ENCODE assay signal across 8 cellular contexts in the genomic region with DNA sequence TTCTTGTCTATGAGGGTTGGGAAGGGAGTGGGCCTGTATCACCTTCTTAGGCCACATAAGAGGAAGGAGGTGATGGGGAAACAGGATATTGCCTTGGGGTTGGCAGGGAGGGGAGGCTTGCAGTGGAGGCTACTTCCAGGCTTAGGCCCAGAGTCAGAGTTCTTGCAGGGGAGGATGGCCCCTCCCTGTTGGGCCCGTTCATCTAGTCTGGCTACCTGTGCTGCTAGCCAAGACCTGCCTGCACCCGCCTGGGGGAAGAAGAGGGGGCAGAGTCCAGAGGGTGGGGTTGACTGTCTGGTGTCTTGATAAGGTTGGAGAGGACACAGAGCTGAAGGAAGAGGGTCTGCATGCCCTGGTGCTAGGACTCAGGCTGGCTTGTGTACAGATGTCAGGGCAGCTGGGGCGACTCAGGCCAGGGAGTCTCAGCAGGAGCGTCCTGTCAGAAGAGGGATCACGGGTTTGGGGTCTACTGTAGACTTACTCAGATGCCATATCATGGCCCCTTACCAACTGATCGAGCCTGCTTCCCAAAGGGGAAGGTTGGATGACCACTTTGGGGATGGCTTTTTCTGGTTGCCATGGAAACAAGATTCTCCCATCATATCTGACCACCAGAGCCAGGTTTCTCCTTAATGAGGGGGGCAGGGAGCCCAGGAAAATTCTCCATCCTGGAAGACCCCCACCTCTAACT. TPM values are rescaled to one million over a fixed set of nuclear protein-coding genes. Genes with fewer than 3 reads are reported as not detected.
DNase-seq lines count a peak whose midpoint lies in the region; ATAC-seq and TF ChIP-seq lines count a peak whose summit lies in the region.

No MANE protein-coding gene starts in this region.

- peaks cover 44% of the 10 kb centered on the region; the same call in 1 of the 2 replicates for H3K79me2 ChIP-seq in OCI-LY7 (ENCODE audit: insufficient read depth, low read depth, low read length)
- peaks cover 19% of the 10 kb centered on the region for H3K79me2 ChIP-seq in osteoblast (ENCODE audit: insufficient read depth, low read length)

- CTCF ChIA-PET in CD8-positive, alpha-beta T cell (lab: Charles Lee): interaction anchor here (0.9 to 1.8 kb wide), 6 partner anchors 11 to 151 kb away, joined by 3 to 7 read pairs (median 4); a partner anchor contains a TSS
- CTCF ChIA-PET in OCI-LY7 (lab: Charles Lee; ENCODE audit: unreplicated experiment): no interaction called here

- H3K4me2 ChIP-seq in OCI-LY7 (ENCODE audit: low read length): peak overlapping the region; percentile 95
- peak overlapping the region; percentile 71 for H3K4me2 ChIP-seq in osteoblast (ENCODE audit: insufficient read depth, low read length)

- H3K27ac Mint-ChIP-seq in CD8-positive, alpha-beta T cell: peak overlapping the region; percentile 99

- POLR2A ChIA-PET in CD8-positive, alpha-beta T cell (lab: Charles Lee): interaction anchor here (1.2 kb wide), 1 partner anchor 18 kb away, joined by 3 read pairs; no protein-coding TSS in a partner anchor
- POLR2A ChIA-PET in OCI-LY7 (lab: Charles Lee): interaction anchor here (3.0 kb wide), 1 partner anchor 17 kb away, joined by 10 read pairs; a partner anchor contains a TSS

- BruUV-seq in OCI-LY7 (replicated peaks; lab: Mats Ljungman, UMichigan): no TSS peak

- DNase-seq in CD8-positive, alpha-beta T cell: no peak
- DNase-seq in OCI-LY7 (ENCODE audit: low spot score) (peak; percentile 57), osteoblast (ENCODE audit: insufficient read length, low spot score, missing footprints) (no peak), iPS-NIHi7 (ENCODE audit: extremely low spot score) (no peak), putamen (ENCODE audit: low spot score) (no peak), GM13977 (ENCODE audit: low spot score) (no peak)

- H3K27me3 ChIP-seq in CD8-positive, alpha-beta T cell (ENCODE audit: insufficient read depth, low read length): no peaks in the 10 kb centered on the region
- H3K27me3 ChIP-seq in endocrine pancreas (ENCODE audit: control insufficient read depth, insufficient read depth, low read length): no peaks in the 10 kb centered on the region
- H3K27me3 ChIP-seq in osteoblast (ENCODE audit: insufficient read depth, low read length): no peaks in the 10 kb centered on the region

- H3K9ac ChIP-seq in endocrine pancreas (ENCODE audit: control insufficient read depth, insufficient read depth, low read length): peak overlapping the region; percentile 8

- H3K4me1 Mint-ChIP-seq in CD8-positive, alpha-beta T cell (ENCODE audit: low read depth): peaks cover 59% of the 10 kb centered on the region

- in situ Hi-C loops in GM13977 (cut with MboI; ENCODE audit: low pct_unique_long_range_greater_than_20kb, low sequenced_read_pairs, unreplicated experiment): no loop called here

- no peaks in the 10 kb centered on the region for H3K36me3 ChIP-seq in CD8-positive, alpha-beta T cell (ENCODE audit: insufficient read depth, low read length)
- peaks cover 12% of the 10 kb centered on the region; the same call in 1 of the 2 replicates for H3K36me3 ChIP-seq in OCI-LY7 (ENCODE audit: insufficient read depth, low read length)
- no peaks in the 10 kb centered on the region for H3K36me3 ChIP-seq in endocrine pancreas (ENCODE audit: control insufficient read depth, insufficient read depth, low read length)
- H3K36me3 ChIP-seq in osteoblast (ENCODE audit: insufficient read depth, low read length): peaks cover 9% of the 10 kb centered on the region

- no peaks in the 10 kb centered on the region for H3K9me3 Mint-ChIP-seq in CD8-positive, alpha-beta T cell

- H3K9me3 ChIP-seq in CD8-positive, alpha-beta T cell (ENCODE audit: low read length): no peaks in the 10 kb centered on the region
- no peaks in the 10 kb centered on the region for H3K9me3 ChIP-seq in OCI-LY7 (ENCODE audit: low read length)
- H3K9me3 ChIP-seq in endocrine pancreas (ENCODE audit: control insufficient read depth, low read length): no peaks in the 10 kb centered on the region
- H3K9me3 ChIP-seq in osteoblast (ENCODE audit: low read depth, low read length): no peaks in the 10 kb centered on the region

- TF ChIP-seq CTCF in CD8-positive, alpha-beta T cell (IDR thresholded peaks at IDR 0.05): no peak
- TF ChIP-seq CTCF in OCI-LY7 (conservative IDR thresholded peaks at IDR 0.05; ENCODE audit: low read length): no peak
- no peak for TF ChIP-seq CTCF in osteoblast (IDR thresholded peaks at IDR 0.05; ENCODE audit: extremely low read depth, low read depth, low read length)
- no peak for TF ChIP-seq CTCF in GM13977 (IDR thresholded peaks at IDR 0.05; ENCODE audit: extremely low read depth, insufficient read depth, missing control alignments)

- ATAC-seq in CD8-positive, alpha-beta T cell: no peak
- no peak for ATAC-seq in GM19023 (IDR thresholded peaks at IDR 0.05; ENCODE audit: unreplicated experiment)

- no peak overlapping the region for H2AFZ ChIP-seq in OCI-LY7 (ENCODE audit: low read length)
- H2AFZ ChIP-seq in osteoblast (ENCODE audit: low read length): no peak overlapping the region

- no peaks in the 10 kb centered on the region for H3K27me3 Mint-ChIP-seq in CD8-positive, alpha-beta T cell (ENCODE audit: low read depth)

- H3K4me3 ChIP-seq in CD8-positive, alpha-beta T cell (ENCODE audit: low read depth, low read length): no peak overlapping the region
- H3K4me3 ChIP-seq in OCI-LY7 (ENCODE audit: low read depth, low read length, poor library complexity, severe bottlenecking) (peak overlapping the region; percentile 79), endocrine pancreas (ENCODE audit: control insufficient read depth, insufficient read depth, low read length) (no peak overlapping the region), osteoblast (ENCODE audit: insufficient read depth, low read length) (no peak overlapping the region)

- peak overlapping the region; percentile 71 for H3K4me3 Mint-ChIP-seq in CD8-positive, alpha-beta T cell

- peaks cover 58% of the 10 kb centered on the region for H3K4me1 ChIP-seq in CD8-positive, alpha-beta T cell (ENCODE audit: insufficient read depth, low read length)
- H3K4me1 ChIP-seq in OCI-LY7 (ENCODE audit: insufficient read depth, low read length, poor library complexity, severe bottlenecking) (peaks cover 40% of the 10 kb centered on the region), endocrine pancreas (ENCODE audit: control insufficient read depth, insufficient read depth, low read length) (peaks cover 8% of the 10 kb centered on the region), osteoblast (ENCODE audit: insufficient read depth, low read length) (peaks cover 45% of the 10 kb centered on the region)

- intact Hi-C loops in CD8-positive, alpha-beta T cell (cut with DNase I, micrococcal nuclease): no loop called here
- intact Hi-C loops in OCI-LY7 (cut with micrococcal nuclease; ENCODE audit: unreplicated experiment): loop anchor here (5.0 to 10.0 kb wide), 5 partner anchors 152 to 587 kb away; a partner anchor contains a TSS

- H4K20me1 ChIP-seq in OCI-LY7 (ENCODE audit: insufficient read depth, low read length) (peaks cover 13% of the 10 kb centered on the region; the same call in 1 of the 2 replicates), osteoblast (ENCODE audit: insufficient read depth, low read length) (peaks cover 27% of the 10 kb centered on the region)

- H3K9me2 ChIP-seq in OCI-LY7 (ENCODE audit: insufficient read depth, low read length): no peaks in the 10 kb centered on the region

- H3K27ac ChIP-seq in CD8-positive, alpha-beta T cell (ENCODE audit: low read depth, low read length): no peak overlapping the region
- peak overlapping the region; percentile 92 for H3K27ac ChIP-seq in OCI-LY7 (ENCODE audit: low read depth, low read length, poor library complexity, severe bottlenecking)
- H3K27ac ChIP-seq in osteoblast (ENCODE audit: low read depth, low read length): no peak overlapping the region

- H3K36me3 Mint-ChIP-seq in CD8-positive, alpha-beta T cell: peaks cover 37% of the 10 kb centered on the region

RNA-seq across cellular contexts. Expression of a gene that starts 5.3 kb away (rescaled TPM):
- total RNA-seq in CD8-positive, alpha-beta T cell: 100 to 1,000 TPM; 332 to 349 TPM
- total RNA-seq in OCI-LY7 (2014; rRNA removed; shearing (Covaris generic)): 4.4 and 10.0 TPM in 2 replicates
- total RNA-seq in OCI-LY7 (2022) (46.4 and 62.9 TPM in 2 replicates), osteoblast (5.6 and 12.3 TPM in 2 replicates)

RNA-seq across cellular contexts. Expression of a gene that starts 15.5 kb away (rescaled TPM):
- 10 to 100 TPM; 33.3 to 33.7 TPM for total RNA-seq in CD8-positive, alpha-beta T cell
- total RNA-seq in OCI-LY7 (2014; rRNA removed; shearing (Covaris generic)): 0.41 TPM in 1 of 2 replicates, not detected in the other
- total RNA-seq in OCI-LY7 (2022) (3.8 and 4.0 TPM in 2 replicates), osteoblast (0.29 and 0.36 TPM in 2 replicates)

RNA-seq across cellular contexts. Expression of a gene that starts 18.0 kb away (rescaled TPM):
- total RNA-seq in CD8-positive, alpha-beta T cell: 10 to 100 TPM; 14.3 to 16.5 TPM
- total RNA-seq in OCI-LY7 (2014; rRNA removed; shearing (Covaris generic)): 168 and 205 TPM in 2 replicates
- 149 and 153 TPM in 2 replicates for total RNA-seq in OCI-LY7 (2022)
- 25.3 and 29.7 TPM in 2 replicates for total RNA-seq in osteoblast

RNA-seq across cellular contexts. Expression of a gene that starts 18.5 kb away (rescaled TPM):
- 10 to 100 TPM; 10.4 to 12.4 TPM for total RNA-seq in CD8-positive, alpha-beta T cell
- 16.9 and 18.1 TPM in 2 replicates for total RNA-seq in OCI-LY7 (2014; rRNA removed; shearing (Covaris generic))
- 19.3 and 24.8 TPM in 2 replicates for total RNA-seq in OCI-LY7 (2022)
- 8.3 and 10.5 TPM in 2 replicates for total RNA-seq in osteoblast

RNA-seq across cellular contexts. Expression of a gene that starts 49.2 kb away (rescaled TPM):
- total RNA-seq in CD8-positive, alpha-beta T cell: 100 to 1,000 TPM; 243 to 245 TPM
- total RNA-seq in OCI-LY7 (2014; rRNA removed; shearing (Covaris generic)): 42.5 and 59.6 TPM in 2 replicates
- total RNA-seq in OCI-LY7 (2022): 124 and 126 TPM in 2 replicates
- total RNA-seq in osteoblast: 95.2 and 97.0 TPM in 2 replicates

Comparison
In these comparisons a context has a peak if more than half of its experiments do, and no peak if none do; other contexts are left out.
1. RNA of a gene that starts 5.3 kb away (total RNA-seq): 332 to 349 TPM in CD8-positive, alpha-beta T cell; 4.4 to 62.9 TPM in OCI-LY7 and 5.6 to 12.3 TPM in osteoblast; every median in the first group is over 4 times any median in the second.
2. RNA of a gene that starts 15.5 kb away (total RNA-seq): 33.3 to 33.7 TPM in CD8-positive, alpha-beta T cell; 0.41 to 4.0 TPM in OCI-LY7 and 0.29 to 0.36 TPM in osteoblast; every median in the first group is over 4 times any median in the second.